ENCODE assay signal across 25 cellular contexts in the genomic region with DNA sequence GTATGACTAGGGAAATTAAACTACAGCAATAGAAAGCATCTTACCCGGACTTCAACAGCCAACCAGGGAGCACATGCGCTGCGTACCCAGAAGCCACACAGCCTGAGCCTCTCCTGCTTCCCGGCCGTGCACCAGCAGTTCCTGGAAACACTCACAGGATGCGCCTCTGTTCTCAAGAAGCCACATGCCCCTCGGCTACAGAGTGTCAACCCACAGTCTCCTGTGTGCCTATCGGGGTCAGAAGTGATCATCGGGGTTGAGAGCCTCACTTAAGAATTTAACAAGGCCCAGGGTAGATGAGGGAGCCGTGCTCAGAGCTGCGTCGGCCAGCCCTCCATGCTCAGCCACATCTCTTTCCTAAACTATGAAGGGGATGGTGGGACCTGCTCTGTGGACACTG.
"Had no signal": no experiment of that assay in that cellular context is flagged by ENCODE, and none has a peak within 500 bp of the region (broad histone marks: within the 10 kb centered on the region; RNA-seq: fewer than 3 reads in every experiment).

No MANE protein-coding gene starts in this region.

- H3K9me3 ChIP-seq: heart left ventricle, neutrophil, ovary, right lobe of liver, thoracic aorta, vagina had no signal

- H3K27me3 ChIP-seq: brain microvascular endothelial cell, heart left ventricle, neutrophil, ovary, right lobe of liver, vagina had no signal

- H3K27ac ChIP-seq: brain microvascular endothelial cell, heart left ventricle, neutrophil, ovary, right lobe of liver, skin epidermis, thoracic aorta, vagina had no signal

- H3K9me3 Mint-ChIP-seq: activated CD4-positive, alpha-beta memory T cell treated with anti-CD3 and anti-CD28 coated beads for 36 hours; activated T-cell treated with anti-CD3 and anti-CD28 coated beads, Interleukin-2, amount 50 U/mL, for 24 hours; nephron; stimulated activated naive CD8-positive, alpha-beta T cell treated with anti-CD3 and anti-CD28 coated beads, Interleukin-15, Interleukin-2, amounts not matched to agents 100 ng/mL and 50 ng/mL, for 24 hours had no signal

- H3K27ac Mint-ChIP-seq: activated CD4-positive, alpha-beta memory T cell treated with anti-CD3 and anti-CD28 coated beads for 36 hours; activated naive CD4-positive, alpha-beta T cell treated with anti-CD3 and anti-CD28 coated beads, Interleukin-2, amount 10 ng/mL, durations not matched to agents 7 days and 5 days; activated T-cell treated with anti-CD3 and anti-CD28 coated beads, Interleukin-2, amount 50 U/mL, for 24 hours; stimulated activated naive CD8-positive, alpha-beta T cell treated with anti-CD3 and anti-CD28 coated beads, Interleukin-15, Interleukin-2, amounts not matched to agents 100 ng/mL and 50 ng/mL, for 24 hours; type B pancreatic cell had no signal

- H3K27me3 Mint-ChIP-seq: activated CD4-positive, alpha-beta memory T cell treated with anti-CD3 and anti-CD28 coated beads for 36 hours; activated naive CD4-positive, alpha-beta T cell treated with anti-CD3 and anti-CD28 coated beads, Interleukin-2, amount 10 ng/mL, durations not matched to agents 7 days and 5 days; activated T-cell treated with anti-CD3 and anti-CD28 coated beads, Interleukin-2, amount 50 U/mL, for 24 hours; progenitor cell of endocrine pancreas; stimulated activated naive CD8-positive, alpha-beta T cell treated with anti-CD3 and anti-CD28 coated beads, Interleukin-15, Interleukin-2, amounts not matched to agents 100 ng/mL and 50 ng/mL, for 24 hours had no signal

- H3K36me3 ChIP-seq: brain microvascular endothelial cell, heart left ventricle, neutrophil, ovary, right lobe of liver, thoracic aorta, vagina had no signal

- H3K4me1 ChIP-seq: heart left ventricle, right lobe of liver, vagina had no signal

- ATAC-seq: heart left ventricle, right lobe of liver had no signal

- H3K4me3 Mint-ChIP-seq: activated CD4-positive, alpha-beta memory T cell treated with anti-CD3 and anti-CD28 coated beads for 36 hours; activated naive CD4-positive, alpha-beta T cell treated with anti-CD3 and anti-CD28 coated beads, Interleukin-2, amount 10 ng/mL, durations not matched to agents 7 days and 5 days; activated T-cell treated with anti-CD3 and anti-CD28 coated beads, Interleukin-2, amount 50 U/mL, for 24 hours; nephron; stimulated activated naive CD8-positive, alpha-beta T cell treated with anti-CD3 and anti-CD28 coated beads, Interleukin-15, Interleukin-2, amounts not matched to agents 100 ng/mL and 50 ng/mL, for 24 hours; type B pancreatic cell had no signal

- DNase-seq: activated CD4-positive, alpha-beta memory T cell treated with anti-CD3 and anti-CD28 coated beads for 36 hours; activated CD4-positive, alpha-beta T cell treated with anti-CD3 and anti-CD28 coated beads for 48 hours; activated CD8-positive, alpha-beta memory T cell treated with anti-CD3 and anti-CD28 coated beads, Interleukin-2, amount 50 U/mL, for 4 hours; activated gamma-delta T cell; activated naive CD4-positive, alpha-beta T cell treated with anti-CD3 and anti-CD28 coated beads, Interleukin-2, amount 10 ng/mL, durations not matched to agents 7 days and 5 days; activated T-cell treated with anti-CD3 and anti-CD28 coated beads, Interleukin-2, amount 50 U/mL, for 24 hours; amniotic stem cell; brain microvascular endothelial cell; cortex of kidney; foreskin fibroblast; heart left ventricle; hypothalamus; ovary; right lobe of liver; stimulated activated CD4-positive, alpha-beta T cell treated with anti-CD3 and anti-CD28 coated beads, Interleukin-12 subunit alpha, Interleukin-12 subunit beta, amount 100 ng/mL, for 4 hours; stimulated activated CD4-positive, alpha-beta T cell treated with anti-CD3 and anti-CD28 coated beads, Interleukin-4, amount 100 ng/mL, for 1 hour; T-helper 9 cell had no signal

- H3K36me3 Mint-ChIP-seq: activated CD4-positive, alpha-beta memory T cell treated with anti-CD3 and anti-CD28 coated beads for 36 hours; activated naive CD4-positive, alpha-beta T cell treated with anti-CD3 and anti-CD28 coated beads, Interleukin-2, amount 10 ng/mL, durations not matched to agents 7 days and 5 days; type B pancreatic cell had no signal

- H3K4me3 ChIP-seq: heart left ventricle, ovary, right lobe of liver, skin epidermis, thoracic aorta, vagina had no signal
